ENCODE assay signal across 2 cellular contexts in the genomic region with DNA sequence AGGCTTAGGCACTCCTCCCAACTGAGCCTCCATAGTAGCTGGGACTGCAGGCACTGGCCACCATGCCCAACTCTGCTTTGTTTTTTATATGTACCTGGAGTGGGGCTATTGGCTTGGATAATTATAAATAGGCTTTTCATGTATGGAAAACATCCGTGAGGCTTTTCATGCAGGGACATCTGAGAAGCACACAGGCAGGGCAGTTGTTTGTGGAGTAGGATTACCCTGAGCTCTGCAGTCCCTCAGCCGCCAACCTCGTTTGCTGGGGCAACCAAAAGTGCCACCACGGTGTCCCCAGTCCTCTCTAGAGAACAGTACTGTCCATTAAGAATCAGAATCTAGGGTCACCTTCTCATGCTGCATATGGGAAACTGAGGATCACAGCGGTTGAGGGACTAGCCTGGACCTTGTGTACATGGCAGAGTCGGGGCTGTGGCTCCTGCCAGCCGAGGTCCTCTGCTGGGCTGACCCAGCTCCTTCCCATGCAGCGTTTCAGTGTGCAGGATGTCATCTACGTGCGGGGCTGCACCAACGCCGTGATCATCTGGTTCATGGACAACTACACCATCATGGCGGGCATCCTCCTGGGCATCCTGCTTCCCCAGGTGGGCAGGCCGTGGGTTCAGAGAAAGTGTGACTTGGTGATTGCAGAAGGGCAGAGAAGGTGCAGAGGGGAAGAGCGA.
TF ChIP-seq lines count a peak whose summit lies in the region.

No MANE protein-coding gene starts in this region.

TF ChIP-seq in SK-N-SH, 30 proteins besides CTCF, POLR2A, EP300 and RAD21:
- TF ChIP-seq, protein P1, sequence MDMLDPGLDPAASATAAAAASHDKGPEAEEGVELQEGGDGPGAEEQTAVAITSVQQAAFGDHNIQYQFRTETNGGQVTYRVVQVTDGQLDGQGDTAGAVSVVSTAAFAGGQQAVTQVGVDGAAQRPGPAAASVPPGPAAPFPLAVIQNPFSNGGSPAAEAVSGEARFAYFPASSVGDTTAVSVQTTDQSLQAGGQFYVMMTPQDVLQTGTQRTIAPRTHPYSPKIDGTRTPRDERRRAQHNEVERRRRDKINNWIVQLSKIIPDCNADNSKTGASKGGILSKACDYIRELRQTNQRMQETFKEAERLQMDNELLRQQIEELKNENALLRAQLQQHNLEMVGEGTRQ (IDR thresholded peaks at IDR 0.05; ENCODE audit: borderline replicate concordance, low read depth, low read length) = no peak
- TF ChIP-seq FOXM1 (IDR thresholded peaks at IDR 0.05; ENCODE audit: low read depth) = no peak
- TF ChIP-seq FOXJ3 (CRISPR knock-in tag; IDR thresholded peaks at IDR 0.05) = no peak
- no peak for TF ChIP-seq NFIC (IDR thresholded peaks at IDR 0.05; ENCODE audit: borderline replicate concordance)
- no peak for TF ChIP-seq ELF1 (IDR thresholded peaks at IDR 0.05)
- no peak for TF ChIP-seq GABPA (IDR thresholded peaks at IDR 0.05; ENCODE audit: low read depth)
- no peak for TF ChIP-seq MEF2A (IDR thresholded peaks at IDR 0.05; ENCODE audit: borderline replicate concordance, low read depth)
- TF ChIP-seq JUND (IDR thresholded peaks at IDR 0.05) = no peak
- TF ChIP-seq YY1 (IDR thresholded peaks at IDR 0.05; ENCODE audit: low read depth) = no peak
TF ChIP-seq in SK-N-SH: peak in this region for 0.

TF ChIP-seq in SK-N-SH treated with all-trans-retinoic acid at 6 μM for 48 hours, 23 proteins besides CTCF, POLR2A, EP300 and RAD21:
- TF ChIP-seq TOX (CRISPR knock-in tag; IDR thresholded peaks at IDR 0.05; ENCODE audit: borderline replicate concordance) (no peak), SNAI2 (CRISPR knock-in tag; IDR thresholded peaks at IDR 0.05) (no peak), CSDC2 (CRISPR knock-in tag; IDR thresholded peaks at IDR 0.05) (no peak), ARNTL (CRISPR knock-in tag; IDR thresholded peaks at IDR 0.05; ENCODE audit: borderline replicate concordance, low read depth) (no peak), RARB (CRISPR knock-in tag; IDR thresholded peaks at IDR 0.05) (no peak)
